In genomic region chr16:86994651-86995171, GRCh38 we compare ENCODE assay signal across 1 cellular context.
TF ChIP-seq lines count a peak whose summit lies in the region.

No MANE protein-coding gene starts in this region.

TF ChIP-seq in SK-N-SH treated with all-trans-retinoic acid at 6 μM for 48 hours, 23 proteins besides CTCF, POLR2A, EP300 and RAD21 (continued from another document):
- TF ChIP-seq TSHZ2 (CRISPR knock-in tag; IDR thresholded peaks at IDR 0.05) (no peak), GLIS3 (CRISPR knock-in tag; IDR thresholded peaks at IDR 0.05) (no peak), ZNF565 (CRISPR knock-in tag; conservative IDR thresholded peaks at IDR 0.05; ENCODE audit: low read depth) (no peak)
